ENCODE assay signal across 8 cellular contexts in genomic region chr2:239289545-239289944, GRCh38.
DNase-seq lines count a peak whose midpoint lies in the region; ATAC-seq and TF ChIP-seq lines count a peak whose summit lies in the region.
"Had no signal": no experiment of that assay in that cellular context is flagged by ENCODE, and none has a peak within 500 bp of the region (broad histone marks: within the 10 kb centered on the region; RNA-seq: fewer than 3 reads in every experiment).

No MANE protein-coding gene starts in this region.

- no peaks in the 10 kb centered on the region for H3K27me3 ChIP-seq in Peyer's patch
- H3K27me3 ChIP-seq in mesendoderm (ENCODE audit: insufficient read depth, low read length, poor library complexity) = no peaks in the 10 kb centered on the region

- H3K4me1 ChIP-seq in Peyer's patch (peaks cover 0 to 50% (median 12%) of the 10 kb centered on the region in 4 donors), mesendoderm (ENCODE audit: control insufficient read depth, low read depth, low read length) (peaks cover 5% of the 10 kb centered on the region)

- no peak overlapping the region for H3K18ac ChIP-seq in mesendoderm (ENCODE audit: low read length)

- no peak overlapping the region for H3K56ac ChIP-seq in mesendoderm (ENCODE audit: low read length)

- no peak overlapping the region for H2BK5ac ChIP-seq in mesendoderm (ENCODE audit: low read length)

- H3K36me3 ChIP-seq in Peyer's patch (no peaks in the 10 kb centered on the region), mesendoderm (ENCODE audit: control insufficient read depth, insufficient read depth, low read length) (no peaks in the 10 kb centered on the region)

- peak overlapping the region; percentile 34 to 56 (median 48) for H3K27ac ChIP-seq in Peyer's patch
- no peak overlapping the region for H3K27ac ChIP-seq in mesendoderm (ENCODE audit: low read depth, low read length)

- DNase-seq in Peyer's patch (no peak), glutamatergic neuron (no peak), mesendoderm (no peak), NCI-H2107 treated with DMSO at 0.1 percent for 48 hours (lab: John Stamatoyannopoulos, UW; ENCODE audit: unreplicated experiment) (no peak)
- peak in 1 of 2 donors; percentile 76 for DNase-seq in stimulated activated naive CD8-positive, alpha-beta T cell treated with anti-CD3 and anti-CD28 coated beads, Interleukin-15, amount 100 ng/mL, for 72 hours
- DNase-seq: NCI-H2171 treated with DMSO at 0.1 percent for 48 hours had no signal

- H3K4ac ChIP-seq in mesendoderm (ENCODE audit: low read depth, low read length) = no peak overlapping the region

- peaks cover 9% of the 10 kb centered on the region for H3K9me3 Mint-ChIP-seq in glutamatergic neuron (ENCODE audit: unreplicated experiment)
- H3K9me3 Mint-ChIP-seq in stimulated activated naive CD8-positive, alpha-beta T cell treated with anti-CD3 and anti-CD28 coated beads, Interleukin-15, amount 100 ng/mL, for 72 hours = no peaks in the 10 kb centered on the region

- H2AK5ac ChIP-seq in mesendoderm (ENCODE audit: low read length) = no peak overlapping the region

- TF ChIP-seq CTCF in Peyer's patch (IDR thresholded peaks at IDR 0.05) (no peak), glutamatergic neuron (IDR thresholded peaks at IDR 0.05; ENCODE audit: partially characterized antibody, unreplicated experiment) (no peak)

- no peak overlapping the region for H2BK15ac ChIP-seq in mesendoderm (replicated peaks; ENCODE audit: low read depth)

- peaks cover 75% of the 10 kb centered on the region for H3K4me1 Mint-ChIP-seq in glutamatergic neuron (ENCODE audit: low read depth, unreplicated experiment)
- peaks cover 22% of the 10 kb centered on the region for H3K4me1 Mint-ChIP-seq in stimulated activated naive CD8-positive, alpha-beta T cell treated with anti-CD3 and anti-CD28 coated beads, Interleukin-15, amount 100 ng/mL, for 72 hours

- peaks cover 17% of the 10 kb centered on the region for H3K79me1 ChIP-seq in mesendoderm (ENCODE audit: low read length)

- H4K5ac ChIP-seq in mesendoderm (ENCODE audit: low read length) = no peak overlapping the region

- ATAC-seq in HG02610 (IDR thresholded peaks at IDR 0.05; ENCODE audit: unreplicated experiment) (peak; percentile 1), GM19328 (IDR thresholded peaks at IDR 0.05; ENCODE audit: unreplicated experiment) (no peak)
- peak; percentile 75 for ATAC-seq in stimulated activated naive CD8-positive, alpha-beta T cell treated with anti-CD3 and anti-CD28 coated beads, Interleukin-15, amount 100 ng/mL, for 72 hours

- no peak overlapping the region for H4K8ac ChIP-seq in mesendoderm (ENCODE audit: low read depth, low read length)

- WGBS in mesendoderm (ENCODE audit: extremely low coverage, insufficient coverage, low lambda C conversion rate) = 100% methylated on average over 1 of the region's 6 CpGs

- no peak overlapping the region for H3K9ac ChIP-seq in mesendoderm (ENCODE audit: low read length)

- H3K9me3 ChIP-seq in Peyer's patch = no peaks in the 10 kb centered on the region

- H3K36me3 Mint-ChIP-seq in glutamatergic neuron (ENCODE audit: unreplicated experiment) = no peaks in the 10 kb centered on the region

- peaks cover 7% of the 10 kb centered on the region for H3K79me2 ChIP-seq in mesendoderm (ENCODE audit: control insufficient read depth, insufficient read depth, low read length)

- H3K23ac ChIP-seq in mesendoderm (ENCODE audit: low read length) = no peak overlapping the region

- H2BK120ac ChIP-seq in mesendoderm (ENCODE audit: low read depth, low read length) = no peak overlapping the region

- H3K4me3 ChIP-seq in Peyer's patch (no peak overlapping the region), mesendoderm (ENCODE audit: low read length) (no peak overlapping the region)

- H3K4me2 ChIP-seq in mesendoderm (ENCODE audit: low read length) = no peak overlapping the region

- H3K27ac Mint-ChIP-seq in glutamatergic neuron (ENCODE audit: unreplicated experiment) = peak overlapping the region; percentile 75
- peak overlapping the region; percentile 89 to 98 for H3K27ac Mint-ChIP-seq in stimulated activated naive CD8-positive, alpha-beta T cell treated with anti-CD3 and anti-CD28 coated beads, Interleukin-15, amount 100 ng/mL, for 72 hours

- H3K27me3 Mint-ChIP-seq in glutamatergic neuron (ENCODE audit: unreplicated experiment) = peaks cover 6% of the 10 kb centered on the region
- H3K27me3 Mint-ChIP-seq in stimulated activated naive CD8-positive, alpha-beta T cell treated with anti-CD3 and anti-CD28 coated beads, Interleukin-15, amount 100 ng/mL, for 72 hours = peaks cover 8% of the 10 kb centered on the region

- no peak for TF ChIP-seq POLR2A in Peyer's patch (IDR thresholded peaks at IDR 0.05)

- H3K4me3 Mint-ChIP-seq in glutamatergic neuron (ENCODE audit: unreplicated experiment) = no peak overlapping the region
- H3K4me3 Mint-ChIP-seq in stimulated activated naive CD8-positive, alpha-beta T cell treated with anti-CD3 and anti-CD28 coated beads, Interleukin-15, amount 100 ng/mL, for 72 hours = peak overlapping the region; percentile 79 to 83
